23 cellular contexts compared by ENCODE assay signal in the genomic region with DNA sequence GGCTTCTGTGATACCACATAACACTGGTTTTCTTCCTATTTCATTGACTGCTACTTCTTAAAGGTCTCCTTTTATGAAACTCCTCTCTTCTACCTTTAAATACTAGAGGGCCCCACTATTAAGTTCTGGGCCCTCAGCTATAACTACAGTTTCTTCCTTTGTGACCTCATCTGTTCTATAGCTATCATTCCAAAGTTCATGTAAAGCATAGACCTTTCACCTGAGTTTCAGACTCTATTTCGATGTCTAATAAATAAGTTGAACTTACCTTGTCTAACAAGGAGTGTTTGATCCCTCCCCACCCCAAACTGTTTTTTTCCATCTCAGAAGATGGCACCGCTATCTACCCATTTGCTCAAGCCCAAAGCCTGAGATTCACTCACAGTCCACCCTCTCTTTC. TPM values are rescaled to one million over a fixed set of nuclear protein-coding genes. Genes with fewer than 3 reads are reported as not detected.
"Had no signal": no experiment of that assay in that cellular context is flagged by ENCODE, and none has a peak within 500 bp of the region (broad histone marks: within the 10 kb centered on the region; RNA-seq: fewer than 3 reads in every experiment).

No MANE protein-coding gene starts in this region.

- FAIRE-seq: K562, RCC 7860 had no signal

- H3K9me3 Mint-ChIP-seq: IgD-negative memory B cell had no signal

- H3K4me3 Mint-ChIP-seq: IgD-negative memory B cell had no signal

- H3K4me3 ChIP-seq: K562 had no signal

- H3K27ac ChIP-seq: KMS-11 had no signal

- ATAC-seq: K562 had no signal

- H3K9me3 ChIP-seq: SK-N-SH had no signal

- H3K27me3 Mint-ChIP-seq: IgD-negative memory B cell had no signal

- DNase-seq: Kasumi-1, MM.1S, NCI-H1092 treated with DMSO at 0.1 percent for 48 hours, NCI-H1436, NCI-H187, NCI-H2029, NCI-H2081 treated with DMSO at 0.1 percent for 48 hours, NCI-H2171, NCI-H226, NCI-H446, NCI-H510A, NCI-H524 treated with DMSO at 0.1 percent for 48 hours, NCI-H69, NCI-H774, Right ventricle myocardium superior, RPMI8226, SK-N-SH had no signal

RNA-seq across cellular contexts. Expression of gene DNAJB13, which starts 38.8 kb away (rescaled TPM):
- total RNA-seq: K562, M059J, Right ventricle myocardium superior, SK-MEL-5 had no signal
